Comparison of ENCODE assay signal across 17 cellular contexts in the genomic region with DNA sequence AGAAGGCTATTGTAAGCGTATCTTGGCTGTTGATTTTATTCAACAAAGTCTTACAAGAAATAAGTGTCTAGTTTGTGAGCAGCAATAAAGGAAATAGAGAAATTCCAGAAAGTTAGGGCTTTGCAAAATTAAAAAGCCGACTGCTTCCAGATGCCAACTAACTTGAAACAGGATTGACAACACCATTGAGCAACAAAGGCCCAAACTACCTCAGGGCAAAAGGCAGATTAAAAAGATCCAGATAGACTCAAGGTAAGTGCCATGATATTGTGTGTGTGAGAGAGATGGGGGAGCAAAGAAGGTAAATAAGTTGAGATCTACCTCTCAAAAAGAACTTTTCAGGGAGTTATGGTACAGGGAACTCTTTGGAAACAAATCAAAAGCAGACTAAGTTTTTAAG. TPM values are rescaled to one million over a fixed set of nuclear protein-coding genes. Genes with fewer than 3 reads are reported as not detected.
DNase-seq lines count a peak whose midpoint lies in the region; TF ChIP-seq lines count a peak whose summit lies in the region.
"Had no signal": no experiment of that assay in that cellular context is flagged by ENCODE, and none has a peak within 500 bp of the region (broad histone marks: within the 10 kb centered on the region; RNA-seq: fewer than 3 reads in every experiment).

No MANE protein-coding gene starts in this region.

- H3K4me1 ChIP-seq in adipocyte (ENCODE audit: control insufficient read depth, insufficient read depth, low read length) (no peaks in the 10 kb centered on the region), suprapubic skin (no peaks in the 10 kb centered on the region)
- H3K4me1 ChIP-seq: A549; BLaER1 treated with 17β-estradiol and CSF1 and Interleukin-3, amounts not matched to agents 10 nM and 100 nM; Caco-2 had no signal

- no peak for TF ChIP-seq EP300 in suprapubic skin (IDR thresholded peaks at IDR 0.05)

- H3K27ac ChIP-seq in suprapubic skin = peak overlapping the region; percentile 10
- H3K27ac ChIP-seq: 22Rv1; A549; BLaER1 treated with 17β-estradiol and CSF1 and Interleukin-3, amounts not matched to agents 10 nM and 100 nM; C4-2B had no signal

- H3K27me3 ChIP-seq in adipocyte (replicated peaks; ENCODE audit: control insufficient read depth, insufficient read depth, low read length) (peaks cover 17% of the 10 kb centered on the region), suprapubic skin (peaks cover 12% of the 10 kb centered on the region)

- no peak overlapping the region for H3K9ac ChIP-seq in adipocyte (ENCODE audit: low read length)
- H3K9ac ChIP-seq: BLaER1 treated with 17β-estradiol and CSF1 and Interleukin-3, amounts not matched to agents 10 nM and 100 nM had no signal

- H3K4me3 ChIP-seq in adipocyte (ENCODE audit: low read length) (no peak overlapping the region), epithelial cell of esophagus (ENCODE audit: low read length) (no peak overlapping the region), suprapubic skin (no peak overlapping the region)
- H3K4me3 ChIP-seq: A549; BLaER1 treated with 17β-estradiol and CSF1 and Interleukin-3, amounts not matched to agents 10 nM and 100 nM had no signal

- H3K9me3 ChIP-seq in adipocyte (ENCODE audit: control insufficient read depth, low read length) (peaks cover 19% of the 10 kb centered on the region), suprapubic skin (peaks cover 8% of the 10 kb centered on the region)
- H3K9me3 ChIP-seq: Caco-2 had no signal

- no peaks in the 10 kb centered on the region for H3K36me3 ChIP-seq in adipocyte (ENCODE audit: control insufficient read depth, insufficient read depth, low read length, severe bottlenecking)
- H3K36me3 ChIP-seq in suprapubic skin = no peaks in the 10 kb centered on the region
- H3K36me3 ChIP-seq: BLaER1 treated with 17β-estradiol and CSF1 and Interleukin-3, amounts not matched to agents 10 nM and 100 nM had no signal

- 34% methylated on average over 2 of the region's 2 CpGs for WGBS in suprapubic skin

- DNase-seq in adipocyte (ENCODE audit: low read depth) (peak; percentile 3), epithelial cell of esophagus (ENCODE audit: low read depth) (peak; percentile 59), suprapubic skin (ENCODE audit: low spot score in 2 of 2) (no peak), anterior cingulate cortex (lab: John Stamatoyannopoulos, UW) (no peak), NCI-H2196 (lab: John Stamatoyannopoulos, UW; ENCODE audit: unreplicated experiment) (no peak)
- DNase-seq: AML-193; Caco-2; Calu3; CD4-positive, alpha-beta T cell; CD8-positive, alpha-beta T cell; DMS79 treated with DMSO at 0.1 percent for 48 hours; GF-D8 had no signal

- TF ChIP-seq CTCF in epithelial cell of esophagus (IDR thresholded peaks at IDR 0.05; ENCODE audit: insufficient read depth, low read depth, low read length, missing control alignments) = no peak
- no peak for TF ChIP-seq CTCF in suprapubic skin (IDR thresholded peaks at IDR 0.05)

- no peak for TF ChIP-seq POLR2A in suprapubic skin (IDR thresholded peaks at IDR 0.05)

RNA-seq across cellular contexts. Expression of a gene that starts 49.1 kb away (rescaled TPM):
- total RNA-seq in suprapubic skin = 10 to 100 TPM in 1 of 4 donors, 1 to 10 TPM in 3; 1.6 to 17.1 (median 3.2) TPM
- total RNA-seq: A172, Caco-2, Calu3 had no signal

Comparison
In these comparisons a context has a peak if more than half of its experiments do, and no peak if none do; other contexts are left out.
1. DNase-seq: peak in adipocyte (single experiment) and epithelial cell of esophagus (single experiment); none in suprapubic skin (0 of 2), anterior cingulate cortex (0 of 58) and NCI-H2196 (single experiment).